1 cellular context compared by ENCODE assay signal in the genomic region with DNA sequence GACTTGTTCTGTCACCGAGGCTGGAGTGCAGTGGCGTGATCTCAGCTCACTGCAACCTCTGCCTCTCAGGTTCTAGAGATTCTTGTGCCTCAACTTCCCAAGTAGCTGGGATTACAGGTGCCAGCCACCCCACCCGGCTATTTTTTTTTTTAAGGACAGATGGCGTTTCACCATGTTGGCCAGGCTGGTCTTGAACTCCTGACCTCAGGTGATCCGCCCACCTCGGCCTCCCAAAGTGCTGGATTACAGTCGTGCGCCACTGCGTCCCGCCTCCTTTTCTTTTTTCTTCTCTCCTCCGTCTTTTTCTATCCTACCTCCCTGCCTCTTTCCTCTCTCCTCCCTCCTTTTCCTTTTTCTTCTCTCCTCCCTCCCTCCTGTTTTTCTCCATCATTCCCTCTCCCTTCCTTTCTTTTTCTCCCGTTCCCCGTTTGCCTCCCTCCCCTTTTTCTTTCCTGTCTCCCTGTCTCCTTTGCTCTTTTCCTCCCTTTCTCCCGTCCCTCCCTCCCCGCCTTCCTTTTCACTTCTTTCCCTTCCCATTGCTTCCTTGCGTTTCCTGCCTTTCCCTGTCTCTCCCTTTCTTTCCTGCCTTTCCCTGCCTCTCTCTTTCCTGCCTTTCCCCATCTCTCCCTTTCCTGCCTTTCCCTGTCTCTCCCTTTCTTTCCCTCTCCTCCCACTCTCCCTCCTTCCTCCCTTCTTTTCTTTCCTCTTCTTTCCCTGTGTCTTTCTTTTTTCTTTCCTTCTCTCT.
TF ChIP-seq lines count a peak whose summit lies in the region.

No MANE protein-coding gene starts in this region.

TF ChIP-seq in HepG2, 621 proteins besides CTCF, POLR2A, EP300 and RAD21:
- TF ChIP-seq, protein P1, sequence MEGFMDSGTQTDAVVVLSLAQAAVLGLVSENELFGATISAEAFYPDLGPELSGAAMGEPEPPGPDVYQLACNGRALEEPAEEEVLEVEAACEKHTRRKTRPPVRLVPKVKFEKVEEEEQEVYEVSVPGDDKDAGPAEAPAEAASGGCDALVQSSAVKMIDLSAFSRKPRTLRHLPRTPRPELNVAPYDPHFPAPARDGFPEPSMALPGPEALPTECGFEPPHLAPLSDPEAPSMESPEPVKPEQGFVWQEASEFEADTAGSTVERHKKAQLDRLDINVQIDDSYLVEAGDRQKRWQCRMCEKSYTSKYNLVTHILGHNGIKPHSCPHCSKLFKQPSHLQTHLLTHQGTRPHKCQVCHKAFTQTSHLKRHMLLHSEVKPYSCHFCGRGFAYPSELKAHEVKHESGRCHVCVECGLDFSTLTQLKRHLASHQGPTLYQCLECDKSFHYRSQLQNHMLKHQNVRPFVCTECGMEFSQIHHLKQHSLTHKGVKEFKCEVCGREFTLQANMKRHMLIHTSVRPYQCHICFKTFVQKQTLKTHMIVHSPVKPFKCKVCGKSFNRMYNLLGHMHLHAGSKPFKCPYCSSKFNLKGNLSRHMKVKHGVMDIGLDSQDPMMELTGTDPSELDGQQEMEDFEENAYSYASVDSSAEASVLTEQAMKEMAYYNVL (CRISPR knock-in tag; IDR thresholded peaks at IDR 0.05; ENCODE audit: borderline replicate concordance) = 0 out of 2 replicates have a peak, but pooled peaks have one; percentile 27
- TF ChIP-seq FOXA1 (IDR thresholded peaks at IDR 0.05) (0 out of 2 replicates have a peak, but pooled peaks have one; percentile 10), FOXA1 (CRISPR knock-in tag; IDR thresholded peaks at IDR 0.05) (no peak), ZBTB26 (CRISPR knock-in tag; IDR thresholded peaks at IDR 0.05; ENCODE audit: borderline replicate concordance) (no peak)
